In the genomic region with DNA sequence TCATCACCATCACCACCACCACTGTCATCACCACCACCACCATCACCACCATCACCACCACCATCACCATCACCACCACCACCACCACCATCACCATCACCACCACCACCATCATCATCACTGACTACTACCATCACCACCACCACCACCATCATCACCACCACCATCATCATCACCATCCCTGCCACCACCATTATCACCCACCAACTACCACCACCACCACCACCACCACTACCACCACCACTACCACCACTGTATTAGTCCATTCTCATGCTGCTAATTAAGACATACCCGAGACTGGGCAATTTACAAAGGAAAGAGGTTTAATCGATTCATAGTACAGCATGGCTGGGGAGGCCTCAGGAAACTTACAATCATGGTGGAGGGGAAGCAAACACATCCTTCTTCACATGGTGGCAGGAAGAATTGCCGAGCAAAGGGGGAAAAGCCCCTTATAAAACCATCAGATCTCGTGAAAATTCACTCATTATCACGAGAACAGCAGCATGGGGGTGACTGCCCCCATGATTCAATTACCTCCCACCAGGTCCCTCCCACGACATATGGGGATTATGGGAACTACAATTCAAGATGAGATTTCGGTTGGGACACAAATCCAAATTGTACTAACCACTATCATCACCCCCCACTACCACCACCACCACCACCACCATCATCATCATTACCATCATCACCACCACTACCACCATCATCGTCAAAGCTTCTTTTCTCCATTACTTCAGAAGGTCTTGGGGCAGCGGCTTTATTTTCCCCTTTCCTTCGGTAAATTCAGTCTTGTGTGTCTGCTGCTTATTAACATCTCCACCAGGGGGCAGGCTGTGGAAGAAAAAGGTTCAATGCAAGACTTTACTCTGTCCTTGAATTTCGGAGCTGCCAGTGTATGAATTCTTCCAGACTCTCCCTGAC, we compare ENCODE assay signal across 8 cellular contexts. TPM values are rescaled to one million over a fixed set of nuclear protein-coding genes. Genes with fewer than 3 reads are reported as not detected.
DNase-seq lines count a peak whose midpoint lies in the region; FAIRE-seq and TF ChIP-seq lines count a peak whose summit lies in the region.
"Not testable (repeated sequence)": the region's sequence is repeated elsewhere in the genome, so short reads cannot be mapped to it uniquely, and the experiment has no call there.

No MANE protein-coding gene starts in this region.

- H3F3A ChIP-seq in PC-9 (ENCODE audit: insufficient read depth, low read depth), result not testable (repeated sequence)

- CTCF ChIA-PET in PC-9 (lab: Charles Lee), result interaction anchor here (0.5 to 1.0 kb wide), 2 partner anchors 323 to 473 kb away, joined by 3 to 5 read pairs; no protein-coding TSS in a partner anchor
- CTCF ChIA-PET in H1 (lab: Charles Lee; ENCODE audit: partially characterized antibody), result interaction anchor here (0.7 to 1.8 kb wide), 34 partner anchors 9 to 815 kb away, joined by 3 to 16 read pairs (median 4); a partner anchor contains a TSS

- H4K8ac ChIP-seq in H1 (ENCODE audit: extremely low read depth, insufficient read depth, low read length), result not testable (repeated sequence)

- not testable (repeated sequence) for BruUV-seq in PC-9 (replicated peaks; lab: Mats Ljungman, UMichigan)

- H3K23ac ChIP-seq in H1 (ENCODE audit: insufficient read length), result not testable (repeated sequence)

- not testable (repeated sequence) for H2AFZ ChIP-seq in PC-9; H1 (ENCODE audit: low read length)

- H2BK20ac ChIP-seq in H1 (ENCODE audit: low read length), result not testable (repeated sequence)

- H4K5ac ChIP-seq in H1 (ENCODE audit: insufficient read length, low read depth, low read length), result not testable (repeated sequence)

- not testable (repeated sequence) for TF ChIP-seq EP300 in H1 (IDR thresholded peaks at IDR 0.05; ENCODE audit: borderline replicate concordance in 1 of 2, low read depth in 2 of 2, low read length in 2 of 2)

- not testable (repeated sequence) for H3K9me3 ChIP-seq in PC-9 (ENCODE audit: insufficient read depth, low read depth); H1 (ENCODE audit: insufficient read depth in 2 of 2, low read depth in 1 of 2, low read length in 1 of 2); spleen

- H3K4me3 ChIP-seq in GM12864 (ENCODE audit: low read depth, low read length); NB4 (ENCODE audit: low read depth, low read length); PC-9; H1 (ENCODE audit: extremely low read depth in 1 of 4, insufficient read depth in 2 of 4, low read depth in 3 of 4, low read length in 4 of 4); spleen: not testable (repeated sequence)

- H4K91ac ChIP-seq in H1 (replicated peaks; ENCODE audit: insufficient read length, low read length), result not testable (repeated sequence)

- not testable (repeated sequence) for H2BK12ac ChIP-seq in H1 (ENCODE audit: low read depth, low read length)

- not testable (repeated sequence) for H4K20me1 ChIP-seq in PC-9 (ENCODE audit: insufficient read depth); H1 (replicated peaks in 1 of 2; ENCODE audit: control insufficient read depth in 1 of 2, insufficient read depth in 2 of 2, low read length in 2 of 2)

- not testable (repeated sequence) for H3K4me2 ChIP-seq in PC-9; H1 (ENCODE audit: insufficient read depth in 1 of 2, low read depth in 2 of 2, low read length in 2 of 2)

- POLR2A ChIA-PET in PC-9 (lab: Charles Lee; ENCODE audit: unreplicated experiment); H1 (lab: Charles Lee; ENCODE audit: partially characterized antibody): not testable (repeated sequence)

- not testable (repeated sequence) for H3K9me2 ChIP-seq in PC-9 (ENCODE audit: insufficient read depth)

- TF ChIP-seq POLR2A in NB4 (IDR thresholded peaks at IDR 0.05; ENCODE audit: extremely low read depth, insufficient read length); H1 (IDR thresholded peaks at IDR 0.05; ENCODE audit: control extremely low read depth in 1 of 2, low read depth in 2 of 2, low read length in 2 of 2); spleen (IDR thresholded peaks at IDR 0.05): not testable (repeated sequence)

- not testable (repeated sequence) for H3K56ac ChIP-seq in H1 (replicated peaks; ENCODE audit: insufficient read length, low read depth, low read length)

- H2BK15ac ChIP-seq in H1 (ENCODE audit: low read length), result not testable (repeated sequence)

- H3K79me1 ChIP-seq in H1 (ENCODE audit: low read depth, low read length), result not testable (repeated sequence)

- peaks cover 11% of the 10 kb centered on the region; the same call in 1 of the 2 replicates for H3K23me2 ChIP-seq in H1 (ENCODE audit: low read depth, low read length)

- peak; percentile 75 to 82 for TF ChIP-seq RAD21 in H1 (IDR thresholded peaks at IDR 0.05 in 1 of 2, conservative IDR thresholded peaks at IDR 0.05 in 1 of 2; ENCODE audit: low read depth in 2 of 2, low read length in 2 of 2)

- WGBS in H1 (ENCODE audit: extremely low coverage in 1 of 2, insufficient coverage in 1 of 2, insufficient read length in 1 of 2, insufficient replicate concordance in 2 of 2, low coverage in 1 of 2, low lambda C conversion rate in 2 of 2, missing lambda C conversion rate in 1 of 2), 2 experiments, result 84% methylated on average over 11 of the region's 11 CpGs; no CpG with 5 or more reads in 1 of the 2 experiments
- 54 to 61% (median 58%) methylated on average over 11 of the region's 11 CpGs for WGBS in spleen, 5 donors

- not testable (repeated sequence) for H2AK5ac ChIP-seq in H1 (ENCODE audit: low read depth, low read length)

- not testable (repeated sequence) for H3K27ac ChIP-seq in PC-9; H1 (ENCODE audit: low read depth, low read length); spleen

- H3K14ac ChIP-seq in H1 (ENCODE audit: insufficient read length), result not testable (repeated sequence)

- FAIRE-seq in H1 (lab: Jason Lieb, UNC), result peak; percentile 90

- H2BK5ac ChIP-seq in H1 (ENCODE audit: low read depth, low read length), result not testable (repeated sequence)

- H3K4me1 ChIP-seq in PC-9 (replicated peaks; ENCODE audit: insufficient read depth); H1 (replicated peaks in 1 of 4; ENCODE audit: control insufficient read depth in 3 of 4, insufficient read depth in 4 of 4, low read length in 3 of 4); spleen: not testable (repeated sequence)

- H3K18ac ChIP-seq in H1 (ENCODE audit: extremely low read depth, low read length), result not testable (repeated sequence)

- not testable (repeated sequence) for H2BK120ac ChIP-seq in H1 (replicated peaks; ENCODE audit: low read depth, low read length)

- peaks cover 16% of the 10 kb centered on the region; the same call in 1 of the 2 replicates for H3K27me3 ChIP-seq in PC-9 (ENCODE audit: insufficient read depth, low read depth)
- H3K27me3 ChIP-seq in H1 (replicated peaks in 1 of 4; ENCODE audit: control insufficient read depth in 3 of 4, extremely low read depth in 1 of 4, insufficient read depth in 3 of 4, low read length in 3 of 4); spleen (replicated peaks in 1 of 7): not testable (repeated sequence)

- not testable (repeated sequence) for H3K4ac ChIP-seq in H1 (replicated peaks; ENCODE audit: insufficient read length, low read depth, low read length)

- intact Hi-C loops in PC-9 (cut with micrococcal nuclease; ENCODE audit: unreplicated experiment), result loop anchor here (1.0 kb wide), 1 partner anchor 473 kb away; no protein-coding TSS in a partner anchor
- intact Hi-C loops in spleen (cut with DNase I; ENCODE audit: low total_unique reads), result not testable (repeated sequence)

- not testable (repeated sequence) for H3K79me2 ChIP-seq in PC-9 (ENCODE audit: low read depth); H1 (ENCODE audit: control insufficient read depth in 1 of 2, insufficient read depth in 2 of 2, low read length in 2 of 2)

- DNase-seq in A172 (ENCODE audit: low spot score) (peak; percentile 78), GM12864 (ENCODE audit: low read depth) (peak; percentile 38), NB4 (ENCODE audit: low read depth) (peak; percentile 80), PC-9 (peak in 1 of 2 experiments; percentile 31), H1 (ENCODE audit: low read depth in 1 of 2, low spot score in 2 of 2) (peak; percentile 25 to 80), kidney tubule cell (ENCODE audit: low spot score) (peak; percentile 64)
- peak; percentile 50 for DNase-seq in activated CD8-positive, alpha-beta memory T cell treated with anti-CD3 and anti-CD28 coated beads, Interleukin-2, amount 50 U/mL, for 4 hours
- DNase-seq in spleen, result not testable (repeated sequence)

- TF ChIP-seq CTCF in GM12864 (IDR thresholded peaks at IDR 0.05; ENCODE audit: low read depth, low read length, missing control alignments), result peak; percentile 73
- peak; percentile 66 for TF ChIP-seq CTCF in NB4 (IDR thresholded peaks at IDR 0.05; ENCODE audit: low read depth, low read length)
- TF ChIP-seq CTCF in PC-9 (conservative IDR thresholded peaks at IDR 0.05), result peak; percentile 74
- peak in 2 of 3 experiments; percentile 71 to 77; a peak in 3 of 4 replicates for TF ChIP-seq CTCF in H1 (IDR thresholded peaks at IDR 0.05; ENCODE audit: control extremely low read depth in 1 of 3, insufficient read depth in 1 of 3, low read depth in 1 of 3, low read length in 3 of 3)
- peak; percentile 29 to 71 (median 59) for TF ChIP-seq CTCF in spleen (IDR thresholded peaks at IDR 0.05 in 8 of 11, conservative IDR thresholded peaks at IDR 0.05 in 3 of 11)

- H3K9ac ChIP-seq in H1 (replicated peaks in 1 of 4; ENCODE audit: extremely low read depth in 1 of 4, low read depth in 3 of 4, low read length in 3 of 4), result not testable (repeated sequence)

- H3K36me3 ChIP-seq in PC-9 (ENCODE audit: low read depth); H1 (ENCODE audit: control insufficient read depth in 2 of 4, insufficient read depth in 4 of 4, low read length in 3 of 4); spleen: not testable (repeated sequence)

RNA-seq across cellular contexts. Expression of a gene that starts 53.6 kb away (rescaled TPM):
- 3.9 and 5.7 TPM in 2 replicates for total RNA-seq in A172 (2014; rRNA removed; shearing (Covaris generic))
- total RNA-seq in PC-9 (2021) (22.4 and 30.0 TPM in 2 replicates), spleen (10 to 100 TPM; 28.2 to 48.4 (median 38.9) TPM)
- total RNA-seq in H1 (2021; fragmentation: NEBNext Ultra II Directional; extraction: Animal tissue kit (Norgen Biotek cat#: 25700)), result 55.1 and 56.8 TPM in 2 replicates
- polyA plus RNA-seq in H1 (2011; rRNA removed) (28.9 and 38.4 TPM in 2 replicates), spleen (10 to 100 TPM; 10.1 to 14.5 (median 10.2) TPM)
- polyA plus RNA-seq in H1 (2011; cell fraction: cytosol; rRNA removed), result 24.4 TPM
- polyA plus RNA-seq in H1 (2011; cell fraction: nucleus; rRNA removed), result 62.9 TPM
- 39.5 to 45.9 TPM (median 42.1 TPM) in 4 replicates for polyA plus RNA-seq in H1 (2012, experiment 1 of 2)
- polyA plus RNA-seq in H1 (2012, experiment 2 of 2), result 16.1 TPM
- polyA plus RNA-seq in H1 (2013, experiment 1 of 2), result 42.7 TPM
- 37.1 TPM for polyA plus RNA-seq in H1 (2013, experiment 2 of 2)
- 37.2 and 43.3 TPM in 2 replicates for polyA minus RNA-seq in H1 (2011; rRNA and poly(A)+ RNA removed)
- polyA minus RNA-seq in H1 (2011; cell fraction: cytosol; rRNA and poly(A)+ RNA removed), result 25.5 TPM
- polyA minus RNA-seq in H1 (2011; cell fraction: nucleus; rRNA and poly(A)+ RNA removed), result 126 TPM
